17 cellular contexts compared by ENCODE assay signal in the genomic region with DNA sequence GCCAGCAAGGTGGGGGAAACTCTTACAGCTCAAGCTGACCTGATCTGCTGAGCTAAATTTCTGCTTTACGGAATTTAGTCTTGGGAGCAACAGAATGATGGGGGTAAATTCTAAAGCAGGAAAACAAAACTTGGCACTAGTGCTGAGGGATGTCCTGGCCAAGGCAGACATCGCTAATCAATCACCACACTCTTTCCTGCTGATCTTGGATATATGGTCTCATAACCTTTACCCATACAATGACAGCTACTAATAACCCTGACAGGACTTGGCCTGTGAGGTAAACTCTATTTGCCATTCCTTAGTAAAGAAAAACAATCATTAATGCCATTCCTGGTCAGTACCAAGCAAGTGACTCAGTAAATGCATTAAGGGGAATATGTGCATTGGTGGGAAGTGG. TPM values are rescaled to one million over a fixed set of nuclear protein-coding genes. Genes with fewer than 3 reads are reported as not detected.
DNase-seq lines count a peak whose midpoint lies in the region; ATAC-seq and TF ChIP-seq lines count a peak whose summit lies in the region.
"Had no signal": no experiment of that assay in that cellular context is flagged by ENCODE, and none has a peak within 500 bp of the region (broad histone marks: within the 10 kb centered on the region; RNA-seq: fewer than 3 reads in every experiment).

No MANE protein-coding gene starts in this region.

- no peak for TF ChIP-seq CTCF in C4-2B (conservative IDR thresholded peaks at IDR 0.05)
- no peak for TF ChIP-seq CTCF in OCI-LY7 (conservative IDR thresholded peaks at IDR 0.05; ENCODE audit: low read length)
- TF ChIP-seq CTCF in colonic mucosa (IDR thresholded peaks at IDR 0.05): no peak
- no peak for TF ChIP-seq CTCF in psoas muscle (IDR thresholded peaks at IDR 0.05)

- H3K4me1 ChIP-seq in OCI-LY7 (ENCODE audit: insufficient read depth, low read length, poor library complexity, severe bottlenecking) (peaks cover 53% of the 10 kb centered on the region), colonic mucosa (peaks cover 49% of the 10 kb centered on the region), psoas muscle (peaks cover 53% of the 10 kb centered on the region)
- H3K4me1 ChIP-seq: thyroid gland had no signal

- peaks cover 8% of the 10 kb centered on the region; the same call in 1 of the 2 replicates for H4K20me1 ChIP-seq in OCI-LY7 (ENCODE audit: insufficient read depth, low read length)

- H3K79me2 ChIP-seq in OCI-LY7 (ENCODE audit: insufficient read depth, low read depth, low read length): no peaks in the 10 kb centered on the region

- DNase-seq in OCI-LY7 (ENCODE audit: low spot score) (no peak), colonic mucosa (no peak), psoas muscle (no peak), HCEC 1CT (no peak), mesenteric fat pad (ENCODE audit: low spot score) (no peak)
- DNase-seq: activated T-cell treated with anti-CD3 and anti-CD28 coated beads for 4 hours; central memory CD4-positive, alpha-beta T cell; immature natural killer cell; NCI-H1092; NCI-H2029 treated with DMSO at 0.1 percent for 48 hours; NCI-H510A; stimulated activated CD4-positive, alpha-beta T cell treated with anti-CD3 and anti-CD28 coated beads, Interleukin-12 subunit alpha, Interleukin-12 subunit beta, amount 100 ng/mL, for 4 hours; thyroid gland had no signal

- H3K36me3 ChIP-seq in OCI-LY7 (ENCODE audit: insufficient read depth, low read length) (peaks cover 7% of the 10 kb centered on the region; the same call in 1 of the 2 replicates), colonic mucosa (no peaks in the 10 kb centered on the region), psoas muscle (ENCODE audit: insufficient read depth in 1 of 2, low read depth in 1 of 2) (no peaks in the 10 kb centered on the region)
- H3K36me3 ChIP-seq: thyroid gland had no signal

- peak overlapping the region; percentile 66; the same call in 1 of the 2 replicates for H3K4me2 ChIP-seq in OCI-LY7 (ENCODE audit: low read length)

- POLR2A ChIA-PET in OCI-LY7 (lab: Charles Lee): interaction anchor here (0.6 to 1.4 kb wide), 4 partner anchors 16 to 127 kb away, joined by 3 to 5 read pairs (median 4); no protein-coding TSS in a partner anchor

- H3K27me3 ChIP-seq in colonic mucosa: no peaks in the 10 kb centered on the region
- H3K27me3 ChIP-seq in psoas muscle (ENCODE audit: insufficient read depth in 3 of 3, low read length in 2 of 3): no peaks in the 10 kb centered on the region
- H3K27me3 ChIP-seq: thyroid gland had no signal

- 69 to 85% (median 76%) methylated on average over 2 of the region's 2 CpGs for WGBS in psoas muscle, 3 donors

- intact Hi-C loops in OCI-LY7 (cut with micrococcal nuclease; ENCODE audit: unreplicated experiment): loop anchor here (2.0 to 5.0 kb wide), 2 partner anchors 49 to 125 kb away; partner anchors contain the start of gene PPARGC1B
- intact Hi-C loops in colonic mucosa (cut with DNase I): no loop called here
- intact Hi-C loops in psoas muscle (cut with DNase I): no loop called here

- no peak overlapping the region for H2AFZ ChIP-seq in OCI-LY7 (ENCODE audit: low read length)

- H3K9ac ChIP-seq in colonic mucosa (ENCODE audit: low read depth in 2 of 2, low read length in 2 of 2): peak overlapping the region in 1 of 2 donors; percentile 67
- H3K9ac ChIP-seq: KMS-11 had no signal

- H3K9me3 ChIP-seq in OCI-LY7 (ENCODE audit: low read length) (no peaks in the 10 kb centered on the region), colonic mucosa (no peaks in the 10 kb centered on the region), psoas muscle (no peaks in the 10 kb centered on the region)
- H3K9me3 ChIP-seq: thyroid gland had no signal

- H3K27ac ChIP-seq in C4-2B (peak overlapping the region; percentile 74), OCI-LY7 (ENCODE audit: low read depth, low read length, poor library complexity, severe bottlenecking) (peak overlapping the region; percentile 8), colonic mucosa (peak overlapping the region; percentile 87), psoas muscle (peak overlapping the region; percentile 76)
- H3K27ac ChIP-seq: thyroid gland had no signal

- CTCF ChIA-PET in OCI-LY7 (lab: Charles Lee; ENCODE audit: unreplicated experiment): interaction anchor here (1.0 kb wide), 1 partner anchor 52 kb away, joined by 3 read pairs; no protein-coding TSS in a partner anchor

- no peaks in the 10 kb centered on the region for H3K9me2 ChIP-seq in OCI-LY7 (ENCODE audit: insufficient read depth, low read length)

- BruUV-seq in OCI-LY7 (replicated peaks; lab: Mats Ljungman, UMichigan): no TSS peak

- no peak for ATAC-seq in psoas muscle
- no peak for ATAC-seq in GM21786 (IDR thresholded peaks at IDR 0.05; ENCODE audit: unreplicated experiment)
- ATAC-seq in GM21360 (IDR thresholded peaks at IDR 0.05; ENCODE audit: unreplicated experiment): no peak

- no peak overlapping the region for H3K4me3 ChIP-seq in OCI-LY7 (ENCODE audit: low read depth, low read length, poor library complexity, severe bottlenecking)
- H3K4me3 ChIP-seq in colonic mucosa: no peak overlapping the region
- H3K4me3 ChIP-seq in psoas muscle: no peak overlapping the region
- H3K4me3 ChIP-seq: thyroid gland had no signal

RNA-seq across cellular contexts. Expression of gene PPARGC1B, which starts 51.5 kb away (rescaled TPM):
- 4.2 and 5.6 TPM in 2 replicates for total RNA-seq in OCI-LY7 (2014; rRNA removed; shearing (Covaris generic))
- 10.3 and 11.6 TPM in 2 replicates for total RNA-seq in OCI-LY7 (2022)
- 10 to 100 TPM; 13.9 to 41.8 TPM for total RNA-seq in colonic mucosa
- 1 to 10 TPM; 4.6 to 9.5 (median 6.8) TPM for total RNA-seq in psoas muscle
- 1 to 10 TPM in 2 of 3 donors, under 1 TPM in 1; 0.93 to 3.1 (median 2.1) TPM for polyA plus RNA-seq in psoas muscle
- 11.5 TPM for total RNA-seq in mesenteric fat pad

Comparison
In these comparisons a context has a peak if more than half of its experiments do, and no peak if none do; other contexts are left out.
1. H3K27ac ChIP-seq: peak in every context shown above with its lines; median percentile 87 in colonic mucosa; 76 in psoas muscle; 74 in C4-2B; 8 in OCI-LY7.